Comparison of ENCODE assay signal across 27 cellular contexts in genomic region chr12:78871566-78871965, GRCh38. TPM values are rescaled to one million over a fixed set of nuclear protein-coding genes. Genes with fewer than 3 reads are reported as not detected.
DNase-seq lines count a peak whose midpoint lies in the region; ATAC-seq, FAIRE-seq and TF ChIP-seq lines count a peak whose summit lies in the region.
"Had no signal": no experiment of that assay in that cellular context is flagged by ENCODE, and none has a peak within 500 bp of the region (broad histone marks: within the 10 kb centered on the region; RNA-seq: fewer than 3 reads in every experiment).

No MANE protein-coding gene starts in this region.

- FAIRE-seq in small intestine (lab: Jason Lieb, UNC) = no peak

- H3K27ac ChIP-seq in small intestine (ENCODE audit: low read depth in 1 of 2, low read length in 1 of 2) = no peak overlapping the region
- H3K27ac ChIP-seq: adrenal gland, brain microvascular endothelial cell, skin epidermis, suprapubic skin, upper lobe of left lung had no signal

- 0 out of 2 replicates have a peak overlapping the region, but pooled peaks have one; percentile 7 for H3K4me3 ChIP-seq in BE2C (ENCODE audit: low read depth, low read length)
- no peak overlapping the region for H3K4me3 ChIP-seq in HAP-1
- no peak overlapping the region for H3K4me3 ChIP-seq in small intestine (ENCODE audit: low read depth in 1 of 2, low read length in 2 of 2)
- H3K4me3 ChIP-seq: adrenal gland, GM23338, mucosa of descending colon, skin epidermis, suprapubic skin, upper lobe of left lung had no signal

- peaks cover 54% of the 10 kb centered on the region for H3K36me3 ChIP-seq in BE2C
- H3K36me3 ChIP-seq in HAP-1 (replicated peaks) = no peaks in the 10 kb centered on the region
- no peaks in the 10 kb centered on the region for H3K36me3 ChIP-seq in small intestine (ENCODE audit: control insufficient read depth in 2 of 2, insufficient read depth in 2 of 2, low read length in 2 of 2)
- H3K36me3 ChIP-seq: adrenal gland, brain microvascular endothelial cell, suprapubic skin, upper lobe of left lung had no signal

- intact Hi-C loops in posterior cingulate gyrus (cut with DNase I) = no loop called here

- H3K9me3 ChIP-seq in BE2C (no peaks in the 10 kb centered on the region), HAP-1 (no peaks in the 10 kb centered on the region), small intestine (ENCODE audit: control insufficient read depth, low read depth) (no peaks in the 10 kb centered on the region)
- H3K9me3 ChIP-seq: adrenal gland, mucosa of descending colon, suprapubic skin, upper lobe of left lung had no signal

- H3K4me1 ChIP-seq in BE2C (peaks cover 22% of the 10 kb centered on the region), HAP-1 (peaks cover 16% of the 10 kb centered on the region), small intestine (ENCODE audit: control insufficient read depth in 2 of 2, insufficient read depth in 1 of 2, low read depth in 1 of 2, low read length in 1 of 2) (no peaks in the 10 kb centered on the region)
- H3K4me1 ChIP-seq: adrenal gland, suprapubic skin, upper lobe of left lung had no signal

- 51 to 74% (median 74%) methylated on average over 2 of the region's 2 CpGs for WGBS in small intestine, 3 donors

- DNase-seq in BE2C (no peak), HAP-1 (ENCODE audit: low spot score in 2 of 2) (peak; percentile 25 to 38), amniotic epithelial cell (ENCODE audit: low read depth) (peak; percentile 9), myocyte (ENCODE audit: low read depth) (peak; percentile 40), KG1 (lab: John Stamatoyannopoulos, UW) (no peak), small intestine (no peak), posterior cingulate gyrus (no peak)
- DNase-seq: activated CD8-positive, alpha-beta T cell treated with anti-CD3 and anti-CD28 coated beads for 36 hours; activated naive CD4-positive, alpha-beta T cell treated with anti-CD3 and anti-CD28 coated beads for 36 hours; adrenal gland; brain microvascular endothelial cell; DMS53; GF-D8; HFFc6; left colon; mammary epithelial cell; mucosa of descending colon; NCI-H1092; NCI-H1694; NCI-H510A treated with DMSO at 0.1 percent for 48 hours; OCI-M1; stimulated activated naive CD4-positive, alpha-beta T cell treated with Interleukin-2 at 50 U/mL for 16 hours; upper lobe of left lung had no signal

- no peak for ATAC-seq in GM18907 (IDR thresholded peaks at IDR 0.05; ENCODE audit: unreplicated experiment)
- ATAC-seq: activated CD8-positive, alpha-beta T cell treated with anti-CD3 and anti-CD28 coated beads for 36 hours; GM23338; left colon; mucosa of descending colon had no signal

- no peak for TF ChIP-seq CTCF in BE2C (IDR thresholded peaks at IDR 0.05; ENCODE audit: low read depth, low read length)

- in situ Hi-C loops in HAP-1 (cut with MboI; ENCODE audit: low sequenced_read_pairs) = no loop called here

- H3K27me3 ChIP-seq in BE2C (no peaks in the 10 kb centered on the region), HAP-1 (ENCODE audit: low read depth) (no peaks in the 10 kb centered on the region), small intestine (ENCODE audit: control insufficient read depth in 2 of 2, insufficient read depth in 2 of 2, low read length in 2 of 2) (no peaks in the 10 kb centered on the region)
- H3K27me3 ChIP-seq: adrenal gland, brain microvascular endothelial cell, suprapubic skin, upper lobe of left lung had no signal

RNA-seq across cellular contexts. Expression of gene SYT1, which starts 7.0 kb away (rescaled TPM):
- polyA plus RNA-seq in BE2C (2012; ENCODE audit: insufficient read depth, insufficient read length, low read depth) = 109 TPM
- total RNA-seq in myocyte = 29.6 and 44.6 TPM in 2 replicates
- 8.5 TPM for polyA plus RNA-seq in myocyte (2012)
- 10 to 100 TPM in 1 of 3 donors, not detected in 2; 11.3 TPM for polyA plus RNA-seq in small intestine
- total RNA-seq: activated CD8-positive, alpha-beta T cell treated with anti-CD3 and anti-CD28 coated beads for 36 hours; activated naive CD4-positive, alpha-beta T cell treated with anti-CD3 and anti-CD28 coated beads for 36 hours had no signal

Comparison
In these comparisons a context has a peak if more than half of its experiments do, and no peak if none do; other contexts are left out.
1. DNase-seq: peak in HAP-1 (2 of 2), amniotic epithelial cell (single experiment) and myocyte (single experiment); none in BE2C (single experiment), KG1 (single experiment), small intestine (single experiment) and posterior cingulate gyrus (0 of 10).